In the genomic region with DNA sequence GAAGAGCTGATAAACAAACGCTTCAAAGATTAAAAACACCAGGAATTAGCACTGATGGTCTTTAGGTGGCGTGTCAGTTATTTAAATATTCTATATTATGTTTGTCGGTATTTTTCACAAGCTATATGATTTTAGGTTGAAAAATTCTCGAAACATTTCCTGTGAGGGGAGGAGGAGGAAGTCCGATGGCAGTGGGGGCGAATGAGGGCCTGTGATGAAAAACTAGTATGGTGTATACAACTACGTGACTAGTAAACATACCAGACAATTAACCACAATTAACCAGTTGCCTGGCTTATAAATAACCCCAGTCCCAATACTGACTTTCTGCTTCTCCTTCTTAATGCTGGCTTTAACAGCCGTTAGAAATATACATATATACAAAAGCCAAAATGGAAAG, we compare ENCODE assay signal across 8 cellular contexts. TPM values are rescaled to one million over a fixed set of nuclear protein-coding genes. Genes with fewer than 3 reads are reported as not detected.
DNase-seq lines count a peak whose midpoint lies in the region; ATAC-seq, FAIRE-seq and TF ChIP-seq lines count a peak whose summit lies in the region.

No MANE protein-coding gene starts in this region.

- POLR2A ChIA-PET in HepG2 (lab: Yijun Ruan, JAX): no interaction called here

- FAIRE-seq in HepG2 (lab: Jason Lieb, UNC): no peak

- H4K20me1 ChIP-seq in HepG2 (ENCODE audit: insufficient read depth, low read length): no peaks in the 10 kb centered on the region

- H2AFZ ChIP-seq in HepG2 (ENCODE audit: low read length): no peak overlapping the region

- no peak overlapping the region; the same call in 1 of the 2 replicates for H3K4me2 ChIP-seq in HepG2 (ENCODE audit: low read depth, low read length)

- no peak overlapping the region for H3K27ac ChIP-seq in liver (ENCODE audit: low read depth in 1 of 2, low read length in 2 of 2)
- no peak overlapping the region for H3K27ac ChIP-seq in HepG2 (ENCODE audit: extremely low read length, insufficient read depth, low read length)
- peak overlapping the region; percentile 43 to 59 for H3K27ac ChIP-seq in ascending aorta
- H3K27ac ChIP-seq in muscle layer of colon (ENCODE audit: low read depth, low read length): no peak overlapping the region

- peaks cover 0 to 3% (median 0%) of the 10 kb centered on the region in 4 donors for H3K9me3 ChIP-seq in liver (ENCODE audit: control insufficient read depth in 4 of 4, low read length in 3 of 4)
- H3K9me3 ChIP-seq in HepG2 (ENCODE audit: low read length): no peaks in the 10 kb centered on the region
- no peaks in the 10 kb centered on the region for H3K9me3 ChIP-seq in ascending aorta
- no peaks in the 10 kb centered on the region for H3K9me3 ChIP-seq in muscle layer of colon (ENCODE audit: low read length)

- no peak overlapping the region for H3K9ac ChIP-seq in liver (ENCODE audit: low read depth in 1 of 2, low read length in 2 of 2)
- H3K9ac ChIP-seq in HepG2 (ENCODE audit: insufficient read depth, low read depth, low read length): no peak overlapping the region
- H3K9ac ChIP-seq in muscle layer of colon (ENCODE audit: low read length): peak overlapping the region; percentile 51

- intact Hi-C loops in HepG2 (cut with micrococcal nuclease; ENCODE audit: unreplicated experiment): no loop called here
- intact Hi-C loops in ascending aorta (cut with DNase I): loop anchor here (10.0 kb wide), 1 partner anchor 350 kb away; a partner anchor contains a TSS

- H3K4me1 ChIP-seq in liver (ENCODE audit: control insufficient read depth in 4 of 4, insufficient read depth in 4 of 4, low read length in 3 of 4) (peaks cover 0 to 3% (median 0%) of the 10 kb centered on the region in 4 donors), HepG2 (ENCODE audit: insufficient read depth, low read length) (no peaks in the 10 kb centered on the region), ascending aorta (no peaks in the 10 kb centered on the region), muscle layer of colon (ENCODE audit: insufficient read depth, low read length) (no peaks in the 10 kb centered on the region)

- ATAC-seq in HepG2 (no peak), HG03139 (IDR thresholded peaks at IDR 0.05; ENCODE audit: unreplicated experiment) (no peak), HG03457 (IDR thresholded peaks at IDR 0.05; ENCODE audit: unreplicated experiment) (no peak)

- in situ Hi-C loops in HepG2 (cut with HindIII; ENCODE audit: extremely low pct_ligation_motif_present, low pct_unique_long_range_greater_than_20kb): no loop called here

- TF ChIP-seq RAD21 in liver (IDR thresholded peaks at IDR 0.05) (no peak), HepG2 (CRISPR knock-in tag; IDR thresholded peaks at IDR 0.05) (no peak)

- 33% methylated on average over 8 of the region's 8 CpGs for WGBS in liver
- WGBS in HepG2 (ENCODE audit: low lambda C conversion rate): 0% methylated on average over 8 of the region's 8 CpGs

- no peaks in the 10 kb centered on the region for H3K79me2 ChIP-seq in HepG2 (ENCODE audit: insufficient read depth, low read length)

- TF ChIP-seq CTCF in liver (IDR thresholded peaks at IDR 0.05; ENCODE audit: low read depth, low read length, missing input control) (no peak), HepG2 (CRISPR knock-in tag; IDR thresholded peaks at IDR 0.05) (no peak), ascending aorta (IDR thresholded peaks at IDR 0.05) (no peak)

- CTCF ChIA-PET in HepG2 (lab: Yijun Ruan, JAX; ENCODE audit: low intra/inter-chr PET ratio, low total read pairs): no interaction called here

- H3K27me3 ChIP-seq in liver (ENCODE audit: control insufficient read depth in 4 of 4, insufficient read depth in 4 of 4, low read length in 3 of 4): peaks cover 0 to 2% (median 0%) of the 10 kb centered on the region in 4 donors
- H3K27me3 ChIP-seq in HepG2 (ENCODE audit: control insufficient read depth in 1 of 2, insufficient read depth in 2 of 2, low read length in 2 of 2): no peaks in the 10 kb centered on the region; a peak in 1 of 5 replicates
- no peaks in the 10 kb centered on the region for H3K27me3 ChIP-seq in ascending aorta
- H3K27me3 ChIP-seq in muscle layer of colon (ENCODE audit: control insufficient read depth in 1 of 2, insufficient read depth in 2 of 2, low read length in 2 of 2): no peaks in the 10 kb centered on the region

- BruUV-seq in HepG2 (replicated peaks; lab: Mats Ljungman, UMichigan): no TSS peak

- TF ChIP-seq EP300 in HepG2 (IDR thresholded peaks at IDR 0.05; ENCODE audit: low read depth in 2 of 2, low read length in 2 of 2) (no peak), HepG2 (CRISPR knock-in tag; IDR thresholded peaks at IDR 0.05; ENCODE audit: borderline replicate concordance) (no peak)

- DNase-seq in HepG2 (ENCODE audit: low spot score) (no peak), ascending aorta (ENCODE audit: low spot score in 2 of 2) (no peak), pons (ENCODE audit: low spot score) (no peak), kidney glomerular epithelial cell (lab: John Stamatoyannopoulos, UW) (no peak)

- H3K4me3 ChIP-seq in liver (ENCODE audit: low read depth in 1 of 3, low read length in 3 of 3) (peak overlapping the region in 2 of 3 donors; percentile 50 to 69), HepG2 (replicated peaks in 1 of 3; ENCODE audit: insufficient read depth in 1 of 3, low read depth in 2 of 3, low read length in 3 of 3) (no peak overlapping the region), ascending aorta (peak overlapping the region; percentile 32 to 72), muscle layer of colon (ENCODE audit: low read depth in 1 of 2, low read length in 2 of 2) (peak overlapping the region; percentile 15 to 70)

- no peaks in the 10 kb centered on the region for H3K36me3 ChIP-seq in liver (ENCODE audit: control insufficient read depth in 4 of 4, insufficient read depth in 3 of 4, low read depth in 1 of 4, low read length in 3 of 4)
- H3K36me3 ChIP-seq in HepG2 (replicated peaks in 1 of 2; ENCODE audit: control insufficient read depth in 1 of 2, insufficient read depth in 2 of 2, low read length in 2 of 2): no peaks in the 10 kb centered on the region
- H3K36me3 ChIP-seq in ascending aorta: no peaks in the 10 kb centered on the region
- H3K36me3 ChIP-seq in muscle layer of colon (ENCODE audit: insufficient read depth, low read length): no peaks in the 10 kb centered on the region

- no peak for TF ChIP-seq POLR2A in HepG2 (IDR thresholded peaks at IDR 0.05; ENCODE audit: insufficient read depth in 1 of 2, low read depth in 2 of 2, low read length in 2 of 2)

TF ChIP-seq in liver, 16 proteins besides CTCF, POLR2A, EP300 and RAD21 (continues in another document):
- TF ChIP-seq HNF4A (conservative IDR thresholded peaks at IDR 0.05) (no peak), YY1 (IDR thresholded peaks at IDR 0.05) (no peak), TAF1 (conservative IDR thresholded peaks at IDR 0.05) (no peak), SP1 (IDR thresholded peaks at IDR 0.05) (no peak), HNF4G (IDR thresholded peaks at IDR 0.05) (no peak), RXRA (IDR thresholded peaks at IDR 0.05) (no peak)
- TF ChIP-seq, protein P1, sequence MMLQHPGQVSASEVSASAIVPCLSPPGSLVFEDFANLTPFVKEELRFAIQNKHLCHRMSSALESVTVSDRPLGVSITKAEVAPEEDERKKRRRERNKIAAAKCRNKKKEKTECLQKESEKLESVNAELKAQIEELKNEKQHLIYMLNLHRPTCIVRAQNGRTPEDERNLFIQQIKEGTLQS (IDR thresholded peaks at IDR 0.05): no peak
- TF ChIP-seq, protein P2, sequence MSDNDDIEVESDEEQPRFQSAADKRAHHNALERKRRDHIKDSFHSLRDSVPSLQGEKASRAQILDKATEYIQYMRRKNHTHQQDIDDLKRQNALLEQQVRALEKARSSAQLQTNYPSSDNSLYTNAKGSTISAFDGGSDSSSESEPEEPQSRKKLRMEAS (IDR thresholded peaks at IDR 0.05): no peak

TF ChIP-seq in HepG2, 621 proteins besides CTCF, POLR2A, EP300 and RAD21 (continues in another document):
- no peak for TF ChIP-seq ATM (IDR thresholded peaks at IDR 0.05; ENCODE audit: borderline replicate concordance)
- TF ChIP-seq, protein P3, sequence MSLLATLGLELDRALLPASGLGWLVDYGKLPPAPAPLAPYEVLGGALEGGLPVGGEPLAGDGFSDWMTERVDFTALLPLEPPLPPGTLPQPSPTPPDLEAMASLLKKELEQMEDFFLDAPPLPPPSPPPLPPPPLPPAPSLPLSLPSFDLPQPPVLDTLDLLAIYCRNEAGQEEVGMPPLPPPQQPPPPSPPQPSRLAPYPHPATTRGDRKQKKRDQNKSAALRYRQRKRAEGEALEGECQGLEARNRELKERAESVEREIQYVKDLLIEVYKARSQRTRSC (CRISPR knock-in tag; IDR thresholded peaks at IDR 0.05; ENCODE audit: low read depth): no peak
- no peak for TF ChIP-seq EHMT2 (IDR thresholded peaks at IDR 0.05; ENCODE audit: borderline replicate concordance, low read depth, low read length)
- no peak for TF ChIP-seq HNF4A (CRISPR knock-in tag; IDR thresholded peaks at IDR 0.05)
- TF ChIP-seq SRF (IDR thresholded peaks at IDR 0.05; ENCODE audit: low read depth, low read length): no peak
- TF ChIP-seq KAT8 (CRISPR knock-in tag; IDR thresholded peaks at IDR 0.05): no peak

RNA-seq across cellular contexts. Expression of a gene that starts 0.6 kb away (rescaled TPM):
- total RNA-seq in liver: under 1 TPM in 1 of 2 donors, not detected in 1; 0.17 TPM
- polyA plus RNA-seq in liver: under 1 TPM in 1 of 2 donors, not detected in 1; 0.91 TPM
- 0.07 TPM in 1 of 2 replicates, not detected in the other for total RNA-seq in HepG2 (2016; rRNA removed; fragmentation: Illumina TruSeq; extraction: Trizol)
- total RNA-seq in HepG2 (2016; cell fraction: cytosol; rRNA removed; fragmentation: Illumina TruSeq; extraction: Trizol; ENCODE audit: low read depth): not detected in 2 replicates
- total RNA-seq in HepG2 (2016; cell fraction: insoluble cytoplasmic fraction; rRNA removed; fragmentation: Illumina TruSeq; extraction: Trizol): 0.06 TPM in 1 of 2 replicates, not detected in the other
- not detected in 2 replicates for total RNA-seq in HepG2 (2016; cell fraction: membrane; rRNA removed; fragmentation: Illumina TruSeq; extraction: Trizol)
- total RNA-seq in HepG2 (2016; cell fraction: nucleus; rRNA removed; fragmentation: Illumina TruSeq; extraction: Trizol): not detected in 2 replicates
- polyA plus RNA-seq in HepG2 (2011; rRNA removed): not detected in 2 replicates
- polyA plus RNA-seq in HepG2 (2011; cell fraction: cytosol; rRNA removed): 0.03 TPM in 1 of 2 replicates, not detected in the other
- not detected in 2 replicates for polyA plus RNA-seq in HepG2 (2011; cell fraction: nucleus; rRNA removed)
- not detected in 2 replicates for polyA plus RNA-seq in HepG2 (2012)
- not detected in 2 replicates for polyA plus RNA-seq in HepG2 (2016; cell fraction: cytosol; fragmentation: Illumina TruSeq; extraction: Trizol; ENCODE audit: low read depth)
- polyA plus RNA-seq in HepG2 (2016; cell fraction: insoluble cytoplasmic fraction; fragmentation: Illumina TruSeq; extraction: Trizol; ENCODE audit: low read depth): 0.11 TPM in 1 of 2 replicates, not detected in the other
- not detected in 2 replicates for polyA plus RNA-seq in HepG2 (2016; cell fraction: membrane; fragmentation: Illumina TruSeq; extraction: Trizol; ENCODE audit: low read depth)
- polyA plus RNA-seq in HepG2 (2016; cell fraction: nucleus; fragmentation: Illumina TruSeq; extraction: Trizol; ENCODE audit: insufficient read depth, low read depth): not detected in 2 replicates
- not detected in 2 replicates for polyA minus RNA-seq in HepG2 (2011; rRNA and poly(A)+ RNA removed; ENCODE audit: low replicate concordance)
- not detected in 2 replicates for polyA minus RNA-seq in HepG2 (2011; cell fraction: cytosol; rRNA and poly(A)+ RNA removed)
- polyA minus RNA-seq in HepG2 (2011; cell fraction: nucleus; rRNA and poly(A)+ RNA removed): not detected in 2 replicates
- total RNA-seq in ascending aorta: 0.11 TPM

Comparison
In these comparisons a context has a peak if more than half of its experiments do, and no peak if none do; other contexts are left out.
1. H3K4me3 ChIP-seq: peak in liver (2 of 3), ascending aorta (2 of 2) and muscle layer of colon (2 of 2); none in HepG2 (0 of 3).
2. H3K27ac ChIP-seq: peak in ascending aorta (2 of 2); none in liver (0 of 2), HepG2 (single experiment) and muscle layer of colon (single experiment).